1 cellular context compared by ENCODE assay signal in the genomic region with DNA sequence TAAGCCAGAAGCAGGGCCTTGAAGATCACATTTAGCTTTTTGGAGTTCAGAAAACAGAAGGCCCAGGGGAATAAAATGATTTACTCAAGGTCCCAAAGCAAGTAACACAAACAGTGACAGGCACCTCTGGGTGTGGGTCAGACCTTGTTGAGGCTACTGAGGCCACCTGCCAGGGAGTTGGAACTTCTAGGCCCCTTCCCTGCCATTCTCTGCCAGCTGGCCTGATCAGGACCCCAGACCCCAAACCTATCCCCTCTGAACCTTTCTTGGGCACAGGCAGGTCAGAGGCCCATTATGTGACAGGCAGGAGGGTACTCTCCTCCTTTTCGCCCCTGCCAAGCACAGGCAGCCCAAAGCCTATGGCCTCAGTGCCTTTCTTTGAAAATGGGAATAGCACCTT.
TF ChIP-seq lines count a peak whose summit lies in the region.

No MANE protein-coding gene starts in this region.

TF ChIP-seq in H1, 55 proteins besides CTCF, POLR2A, EP300 and RAD21 (continued from another document):
- TF ChIP-seq HDAC2 (IDR thresholded peaks at IDR 0.05; ENCODE audit: borderline replicate concordance in 1 of 2, low read depth in 2 of 2, low read length in 2 of 2) (no peak), SIN3A (conservative IDR thresholded peaks at IDR 0.05 in 1 of 2, IDR thresholded peaks at IDR 0.05 in 1 of 2; ENCODE audit: low read depth in 1 of 2, low read length in 2 of 2) (no peak)
- TF ChIP-seq, protein P1, sequence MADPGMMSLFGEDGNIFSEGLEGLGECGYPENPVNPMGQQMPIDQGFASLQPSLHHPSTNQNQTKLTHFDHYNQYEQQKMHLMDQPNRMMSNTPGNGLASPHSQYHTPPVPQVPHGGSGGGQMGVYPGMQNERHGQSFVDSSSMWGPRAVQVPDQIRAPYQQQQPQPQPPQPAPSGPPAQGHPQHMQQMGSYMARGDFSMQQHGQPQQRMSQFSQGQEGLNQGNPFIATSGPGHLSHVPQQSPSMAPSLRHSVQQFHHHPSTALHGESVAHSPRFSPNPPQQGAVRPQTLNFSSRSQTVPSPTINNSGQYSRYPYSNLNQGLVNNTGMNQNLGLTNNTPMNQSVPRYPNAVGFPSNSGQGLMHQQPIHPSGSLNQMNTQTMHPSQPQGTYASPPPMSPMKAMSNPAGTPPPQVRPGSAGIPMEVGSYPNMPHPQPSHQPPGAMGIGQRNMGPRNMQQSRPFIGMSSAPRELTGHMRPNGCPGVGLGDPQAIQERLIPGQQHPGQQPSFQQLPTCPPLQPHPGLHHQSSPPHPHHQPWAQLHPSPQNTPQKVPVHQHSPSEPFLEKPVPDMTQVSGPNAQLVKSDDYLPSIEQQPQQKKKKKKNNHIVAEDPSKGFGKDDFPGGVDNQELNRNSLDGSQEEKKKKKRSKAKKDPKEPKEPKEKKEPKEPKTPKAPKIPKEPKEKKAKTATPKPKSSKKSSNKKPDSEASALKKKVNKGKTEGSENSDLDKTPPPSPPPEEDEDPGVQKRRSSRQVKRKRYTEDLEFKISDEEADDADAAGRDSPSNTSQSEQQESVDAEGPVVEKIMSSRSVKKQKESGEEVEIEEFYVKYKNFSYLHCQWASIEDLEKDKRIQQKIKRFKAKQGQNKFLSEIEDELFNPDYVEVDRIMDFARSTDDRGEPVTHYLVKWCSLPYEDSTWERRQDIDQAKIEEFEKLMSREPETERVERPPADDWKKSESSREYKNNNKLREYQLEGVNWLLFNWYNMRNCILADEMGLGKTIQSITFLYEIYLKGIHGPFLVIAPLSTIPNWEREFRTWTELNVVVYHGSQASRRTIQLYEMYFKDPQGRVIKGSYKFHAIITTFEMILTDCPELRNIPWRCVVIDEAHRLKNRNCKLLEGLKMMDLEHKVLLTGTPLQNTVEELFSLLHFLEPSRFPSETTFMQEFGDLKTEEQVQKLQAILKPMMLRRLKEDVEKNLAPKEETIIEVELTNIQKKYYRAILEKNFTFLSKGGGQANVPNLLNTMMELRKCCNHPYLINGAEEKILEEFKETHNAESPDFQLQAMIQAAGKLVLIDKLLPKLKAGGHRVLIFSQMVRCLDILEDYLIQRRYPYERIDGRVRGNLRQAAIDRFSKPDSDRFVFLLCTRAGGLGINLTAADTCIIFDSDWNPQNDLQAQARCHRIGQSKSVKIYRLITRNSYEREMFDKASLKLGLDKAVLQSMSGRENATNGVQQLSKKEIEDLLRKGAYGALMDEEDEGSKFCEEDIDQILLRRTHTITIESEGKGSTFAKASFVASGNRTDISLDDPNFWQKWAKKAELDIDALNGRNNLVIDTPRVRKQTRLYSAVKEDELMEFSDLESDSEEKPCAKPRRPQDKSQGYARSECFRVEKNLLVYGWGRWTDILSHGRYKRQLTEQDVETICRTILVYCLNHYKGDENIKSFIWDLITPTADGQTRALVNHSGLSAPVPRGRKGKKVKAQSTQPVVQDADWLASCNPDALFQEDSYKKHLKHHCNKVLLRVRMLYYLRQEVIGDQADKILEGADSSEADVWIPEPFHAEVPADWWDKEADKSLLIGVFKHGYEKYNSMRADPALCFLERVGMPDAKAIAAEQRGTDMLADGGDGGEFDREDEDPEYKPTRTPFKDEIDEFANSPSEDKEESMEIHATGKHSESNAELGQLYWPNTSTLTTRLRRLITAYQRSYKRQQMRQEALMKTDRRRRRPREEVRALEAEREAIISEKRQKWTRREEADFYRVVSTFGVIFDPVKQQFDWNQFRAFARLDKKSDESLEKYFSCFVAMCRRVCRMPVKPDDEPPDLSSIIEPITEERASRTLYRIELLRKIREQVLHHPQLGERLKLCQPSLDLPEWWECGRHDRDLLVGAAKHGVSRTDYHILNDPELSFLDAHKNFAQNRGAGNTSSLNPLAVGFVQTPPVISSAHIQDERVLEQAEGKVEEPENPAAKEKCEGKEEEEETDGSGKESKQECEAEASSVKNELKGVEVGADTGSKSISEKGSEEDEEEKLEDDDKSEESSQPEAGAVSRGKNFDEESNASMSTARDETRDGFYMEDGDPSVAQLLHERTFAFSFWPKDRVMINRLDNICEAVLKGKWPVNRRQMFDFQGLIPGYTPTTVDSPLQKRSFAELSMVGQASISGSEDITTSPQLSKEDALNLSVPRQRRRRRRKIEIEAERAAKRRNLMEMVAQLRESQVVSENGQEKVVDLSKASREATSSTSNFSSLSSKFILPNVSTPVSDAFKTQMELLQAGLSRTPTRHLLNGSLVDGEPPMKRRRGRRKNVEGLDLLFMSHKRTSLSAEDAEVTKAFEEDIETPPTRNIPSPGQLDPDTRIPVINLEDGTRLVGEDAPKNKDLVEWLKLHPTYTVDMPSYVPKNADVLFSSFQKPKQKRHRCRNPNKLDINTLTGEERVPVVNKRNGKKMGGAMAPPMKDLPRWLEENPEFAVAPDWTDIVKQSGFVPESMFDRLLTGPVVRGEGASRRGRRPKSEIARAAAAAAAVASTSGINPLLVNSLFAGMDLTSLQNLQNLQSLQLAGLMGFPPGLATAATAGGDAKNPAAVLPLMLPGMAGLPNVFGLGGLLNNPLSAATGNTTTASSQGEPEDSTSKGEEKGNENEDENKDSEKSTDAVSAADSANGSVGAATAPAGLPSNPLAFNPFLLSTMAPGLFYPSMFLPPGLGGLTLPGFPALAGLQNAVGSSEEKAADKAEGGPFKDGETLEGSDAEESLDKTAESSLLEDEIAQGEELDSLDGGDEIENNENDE (IDR thresholded peaks at IDR 0.05; ENCODE audit: insufficient replicate concordance, low read length): no peak
